Comparison of ENCODE assay signal across 22 cellular contexts in genomic region chrX:40326186-40326965, GRCh38.
DNase-seq lines count a peak whose midpoint lies in the region; FAIRE-seq and TF ChIP-seq lines count a peak whose summit lies in the region.
"Had no signal": no experiment of that assay in that cellular context is flagged by ENCODE, and none has a peak within 500 bp of the region (broad histone marks: within the 10 kb centered on the region; RNA-seq: fewer than 3 reads in every experiment).

No MANE protein-coding gene starts in this region.

- WGBS in endodermal cell (ENCODE audit: insufficient coverage in 1 of 2, insufficient read length in 1 of 2), 2 experiments, result 60 to 80% methylated on average over 2 to 8 of the region's 8 CpGs

- POLR2A ChIA-PET in activated CD4-positive, alpha-beta memory T cell treated with anti-CD3 and anti-CD28 coated beads, Interleukin-2, amount 10 ng/mL, durations not matched to agents 7 days and 5 days (lab: Charles Lee), result interaction anchor here (1.0 kb wide), 1 partner anchor 230 kb away, joined by 3 read pairs; no protein-coding TSS in a partner anchor

- H3K4me1 Mint-ChIP-seq in endodermal cell, result peaks cover 30% of the 10 kb centered on the region
- no peaks in the 10 kb centered on the region for H3K4me1 Mint-ChIP-seq in activated CD4-positive, alpha-beta memory T cell treated with anti-CD3 and anti-CD28 coated beads, Interleukin-2, amount 10 ng/mL, durations not matched to agents 7 days and 5 days
- H3K4me1 Mint-ChIP-seq in glutamatergic neuron (ENCODE audit: low read depth, unreplicated experiment), result no peaks in the 10 kb centered on the region

- H3K9ac ChIP-seq in endodermal cell (ENCODE audit: extremely low read depth, low read length, poor library complexity, severe bottlenecking), result peak overlapping the region; percentile 45
- H3K9ac ChIP-seq: BLaER1 treated with 17β-estradiol and CSF1 and Interleukin-3, amounts not matched to agents 10 nM and 100 nM had no signal

- no peak for TF ChIP-seq CTCF in endodermal cell (conservative IDR thresholded peaks at IDR 0.05)
- TF ChIP-seq CTCF in glutamatergic neuron (IDR thresholded peaks at IDR 0.05; ENCODE audit: partially characterized antibody, unreplicated experiment), result no peak

- H3K36me3 ChIP-seq in endodermal cell (ENCODE audit: control insufficient read depth, insufficient read depth, low read length), result no peaks in the 10 kb centered on the region
- no peaks in the 10 kb centered on the region for H3K36me3 ChIP-seq in effector memory CD4-positive, alpha-beta T cell (ENCODE audit: control insufficient read depth, insufficient read depth, low read length)
- H3K36me3 ChIP-seq: BLaER1 treated with 17β-estradiol and CSF1 and Interleukin-3, amounts not matched to agents 10 nM and 100 nM had no signal

- H3K4me1 ChIP-seq in endodermal cell (ENCODE audit: control insufficient read depth, insufficient read depth, low read length), result no peaks in the 10 kb centered on the region
- no peaks in the 10 kb centered on the region for H3K4me1 ChIP-seq in effector memory CD4-positive, alpha-beta T cell (ENCODE audit: control insufficient read depth, insufficient read depth, low read length, poor library complexity, severe bottlenecking)

- H3K27ac Mint-ChIP-seq in endodermal cell (peak overlapping the region; percentile 97), glutamatergic neuron (ENCODE audit: unreplicated experiment) (no peak overlapping the region)
- no peak overlapping the region for H3K27ac Mint-ChIP-seq in activated CD4-positive, alpha-beta memory T cell treated with anti-CD3 and anti-CD28 coated beads, Interleukin-2, amount 10 ng/mL, durations not matched to agents 7 days and 5 days
- H3K27ac Mint-ChIP-seq: CD8-positive, alpha-beta T cell had no signal

- H3K4me3 ChIP-seq in endodermal cell (ENCODE audit: low read length), result peak overlapping the region; percentile 5
- H3K4me3 ChIP-seq in effector memory CD4-positive, alpha-beta T cell (ENCODE audit: insufficient read depth, low read depth, low read length, poor library complexity, severe bottlenecking), result no peak overlapping the region
- H3K4me3 ChIP-seq: BLaER1 treated with 17β-estradiol and CSF1 and Interleukin-3, amounts not matched to agents 10 nM and 100 nM had no signal

- no peaks in the 10 kb centered on the region for H3K36me3 Mint-ChIP-seq in endodermal cell (ENCODE audit: low read depth)
- no peaks in the 10 kb centered on the region for H3K36me3 Mint-ChIP-seq in activated CD4-positive, alpha-beta memory T cell treated with anti-CD3 and anti-CD28 coated beads, Interleukin-2, amount 10 ng/mL, durations not matched to agents 7 days and 5 days (ENCODE audit: low read depth)
- H3K36me3 Mint-ChIP-seq in glutamatergic neuron (ENCODE audit: unreplicated experiment), result peaks cover under 1% of the 10 kb centered on the region
- H3K36me3 Mint-ChIP-seq: CD8-positive, alpha-beta T cell had no signal

- peaks cover 17% of the 10 kb centered on the region for H3K9me3 ChIP-seq in endodermal cell (ENCODE audit: control insufficient read depth, low read length)
- H3K9me3 ChIP-seq in effector memory CD4-positive, alpha-beta T cell (ENCODE audit: control insufficient read depth, low read length), result no peaks in the 10 kb centered on the region

- H3K9me3 Mint-ChIP-seq in endodermal cell (peaks cover 44% of the 10 kb centered on the region), glutamatergic neuron (ENCODE audit: unreplicated experiment) (peaks cover 1% of the 10 kb centered on the region)
- no peaks in the 10 kb centered on the region for H3K9me3 Mint-ChIP-seq in activated CD4-positive, alpha-beta memory T cell treated with anti-CD3 and anti-CD28 coated beads, Interleukin-2, amount 10 ng/mL, durations not matched to agents 7 days and 5 days

- FAIRE-seq in RCC 7860 (lab: Jason Lieb, UNC), result peak; percentile 67
- FAIRE-seq: GM12892, GM18507, H1, HepG2 had no signal

- H3K4me3 Mint-ChIP-seq in endodermal cell, result peak overlapping the region; percentile 30
- no peak overlapping the region for H3K4me3 Mint-ChIP-seq in activated CD4-positive, alpha-beta memory T cell treated with anti-CD3 and anti-CD28 coated beads, Interleukin-2, amount 10 ng/mL, durations not matched to agents 7 days and 5 days
- no peak overlapping the region for H3K4me3 Mint-ChIP-seq in glutamatergic neuron (ENCODE audit: unreplicated experiment)
- H3K4me3 Mint-ChIP-seq: CD8-positive, alpha-beta T cell had no signal

- no peak overlapping the region for H3K27ac ChIP-seq in endodermal cell (ENCODE audit: low read depth, low read length)
- no peak overlapping the region for H3K27ac ChIP-seq in effector memory CD4-positive, alpha-beta T cell (ENCODE audit: insufficient read depth, low read length, poor library complexity, severe bottlenecking)
- H3K27ac ChIP-seq: BLaER1 treated with 17β-estradiol and CSF1 and Interleukin-3, amounts not matched to agents 10 nM and 100 nM had no signal

- H3K27me3 Mint-ChIP-seq in endodermal cell (ENCODE audit: insufficient read depth) (no peaks in the 10 kb centered on the region), glutamatergic neuron (ENCODE audit: unreplicated experiment) (no peaks in the 10 kb centered on the region)
- no peaks in the 10 kb centered on the region for H3K27me3 Mint-ChIP-seq in activated CD4-positive, alpha-beta memory T cell treated with anti-CD3 and anti-CD28 coated beads, Interleukin-2, amount 10 ng/mL, durations not matched to agents 7 days and 5 days

- DNase-seq in EL (peak; percentile 0), RCC 7860 (ENCODE audit: low spot score) (peak; percentile 56), endodermal cell (peak; percentile 84), kidney tubule cell (ENCODE audit: low spot score) (peak; percentile 86), OCI-M2 (lab: John Stamatoyannopoulos, UW; ENCODE audit: unreplicated experiment) (no peak), glutamatergic neuron (no peak)
- DNase-seq in activated CD4-positive, alpha-beta memory T cell treated with anti-CD3 and anti-CD28 coated beads, Interleukin-2, amount 10 ng/mL, durations not matched to agents 7 days and 5 days, result no peak
- DNase-seq in effector memory CD4-positive, alpha-beta T cell, result no peak
- DNase-seq: CD8-positive, alpha-beta T cell; DMS53; KBM-7; MV-4-11; NCI-H1417; NCI-H187; NCI-H2107; NCI-H2227 treated with DMSO at 0.1 percent for 48 hours; NCI-H524 had no signal

- CTCF ChIA-PET in activated CD4-positive, alpha-beta memory T cell treated with anti-CD3 and anti-CD28 coated beads, Interleukin-2, amount 10 ng/mL, durations not matched to agents 7 days and 5 days (lab: Charles Lee), result no interaction called here

- no peaks in the 10 kb centered on the region for H3K27me3 ChIP-seq in endodermal cell (ENCODE audit: control insufficient read depth, insufficient read depth, low read length, poor library complexity, severe bottlenecking)
- H3K27me3 ChIP-seq in effector memory CD4-positive, alpha-beta T cell (replicated peaks; ENCODE audit: control insufficient read depth, insufficient read depth, low read length, poor library complexity, severe bottlenecking), result peaks cover 3% of the 10 kb centered on the region
- H3K27me3 ChIP-seq: BLaER1 treated with 17β-estradiol and CSF1 and Interleukin-3, amounts not matched to agents 10 nM and 100 nM had no signal

Comparison
In these comparisons a context has a peak if more than half of its experiments do, and no peak if none do; other contexts are left out.
1. DNase-seq: peak in EL (single experiment), RCC 7860 (single experiment), endodermal cell (single experiment) and kidney tubule cell (single experiment); none in activated CD4-positive, alpha-beta memory T cell treated with anti-CD3 and anti-CD28 coated beads, Interleukin-2, amount 10 ng/mL, durations not matched to agents 7 days and 5 days (single experiment), OCI-M2 (single experiment), effector memory CD4-positive, alpha-beta T cell (0 of 3) and glutamatergic neuron (single experiment).